1 cellular context compared by ENCODE assay signal in genomic region chr3:160665784-160666526, GRCh38.
TF ChIP-seq lines count a peak whose summit lies in the region.

No MANE protein-coding gene starts in this region.

TF ChIP-seq in GM12878, 131 proteins besides CTCF, POLR2A, EP300 and RAD21 (continued from another document and continues in another):
- TF ChIP-seq IRF3 (IDR thresholded peaks at IDR 0.05): no peak
- TF ChIP-seq GABPA (IDR thresholded peaks at IDR 0.05; ENCODE audit: low read depth): peak; percentile 60; the same call in 1 of the 2 replicates
- peak; percentile 26; the same call in 1 of the 2 replicates for TF ChIP-seq ESRRA (IDR thresholded peaks at IDR 0.05; ENCODE audit: low read length)
- no peak for TF ChIP-seq FOXK2 (IDR thresholded peaks at IDR 0.05)
- TF ChIP-seq REST (IDR thresholded peaks at IDR 0.05; ENCODE audit: low read depth, low read length): no peak
- no peak for TF ChIP-seq LARP7 (IDR thresholded peaks at IDR 0.05)
- TF ChIP-seq TCF3 (IDR thresholded peaks at IDR 0.05; ENCODE audit: borderline replicate concordance, insufficient read depth, low read depth, low read length): no peak
- no peak for TF ChIP-seq SMAD5 (IDR thresholded peaks at IDR 0.05; ENCODE audit: low read depth)
- TF ChIP-seq ZSCAN29 (IDR thresholded peaks at IDR 0.05): no peak
- TF ChIP-seq STAT1 (conservative IDR thresholded peaks at IDR 0.05): no peak
- TF ChIP-seq KAT2A (conservative IDR thresholded peaks at IDR 0.05; ENCODE audit: control insufficient read depth, low read depth, low read length): no peak
- no peak for TF ChIP-seq E2F4 (IDR thresholded peaks at IDR 0.05; ENCODE audit: low read depth, low read length)
- peak; percentile 83 for TF ChIP-seq CREM (IDR thresholded peaks at IDR 0.05; ENCODE audit: low read depth)
- TF ChIP-seq YY1 (IDR thresholded peaks at IDR 0.05; ENCODE audit: low read depth, low read length): no peak
- TF ChIP-seq ATF2 (IDR thresholded peaks at IDR 0.05; ENCODE audit: low read length): peak; percentile 85
- no peak; the same call in 1 of the 2 replicates for TF ChIP-seq ZNF207 (IDR thresholded peaks at IDR 0.05; ENCODE audit: borderline replicate concordance)
- peak; percentile 54 for TF ChIP-seq JUNB (IDR thresholded peaks at IDR 0.05)
- no peak for TF ChIP-seq YBX1 (IDR thresholded peaks at IDR 0.05)
- no peak for TF ChIP-seq ZNF592 (IDR thresholded peaks at IDR 0.05)
- TF ChIP-seq BCLAF1 (IDR thresholded peaks at IDR 0.05): no peak
- peak; percentile 93 for TF ChIP-seq TBL1XR1 (IDR thresholded peaks at IDR 0.05; ENCODE audit: low read depth, low read length)
- no peak for TF ChIP-seq CHD4 (IDR thresholded peaks at IDR 0.05)
- peak; percentile 33; the same call in 1 of the 2 replicates for TF ChIP-seq GATAD2B (conservative IDR thresholded peaks at IDR 0.05; ENCODE audit: low read depth)
- peak; percentile 75 for TF ChIP-seq ATF7 (IDR thresholded peaks at IDR 0.05; ENCODE audit: low read depth)
- TF ChIP-seq WRNIP1 (IDR thresholded peaks at IDR 0.05; ENCODE audit: borderline replicate concordance, low read depth, low read length): no peak
- no peak for TF ChIP-seq ZNF217 (IDR thresholded peaks at IDR 0.05)
- peak; percentile 86 for TF ChIP-seq DPF2 (IDR thresholded peaks at IDR 0.05)
- TF ChIP-seq EGR1 (IDR thresholded peaks at IDR 0.05; ENCODE audit: borderline replicate concordance in 1 of 2, low read depth in 2 of 2, low read length in 2 of 2): no peak
- TF ChIP-seq E4F1 (IDR thresholded peaks at IDR 0.05; ENCODE audit: borderline replicate concordance, partially characterized antibody): no peak
- no peak for TF ChIP-seq ZBTB33 (IDR thresholded peaks at IDR 0.05)
- TF ChIP-seq MYC (IDR thresholded peaks at IDR 0.05; ENCODE audit: insufficient read depth, insufficient read length, insufficient replicate concordance, low read length, severe bottlenecking): no peak
- TF ChIP-seq IRF5 (IDR thresholded peaks at IDR 0.05; ENCODE audit: borderline replicate concordance): no peak
- TF ChIP-seq POLR2AphosphoS2 (IDR thresholded peaks at IDR 0.05; ENCODE audit: low read depth, low read length): no peak
- no peak for TF ChIP-seq HDAC6 (IDR thresholded peaks at IDR 0.05; ENCODE audit: unreplicated experiment)
- TF ChIP-seq CREB1 (IDR thresholded peaks at IDR 0.05; ENCODE audit: low read depth): peak; percentile 73
- TF ChIP-seq POLR2AphosphoS5 (IDR thresholded peaks at IDR 0.05; ENCODE audit: low read length): peak; percentile 44; the same call in 1 of the 2 replicates
- TF ChIP-seq HSF1 (IDR thresholded peaks at IDR 0.05; ENCODE audit: low read depth, low read length): no peak
- TF ChIP-seq ASH2L (IDR thresholded peaks at IDR 0.05; ENCODE audit: borderline replicate concordance, low read depth): peak; percentile 76; the same call in 1 of the 2 replicates
